Comparison of ENCODE assay signal across 29 cellular contexts in the genomic region with DNA sequence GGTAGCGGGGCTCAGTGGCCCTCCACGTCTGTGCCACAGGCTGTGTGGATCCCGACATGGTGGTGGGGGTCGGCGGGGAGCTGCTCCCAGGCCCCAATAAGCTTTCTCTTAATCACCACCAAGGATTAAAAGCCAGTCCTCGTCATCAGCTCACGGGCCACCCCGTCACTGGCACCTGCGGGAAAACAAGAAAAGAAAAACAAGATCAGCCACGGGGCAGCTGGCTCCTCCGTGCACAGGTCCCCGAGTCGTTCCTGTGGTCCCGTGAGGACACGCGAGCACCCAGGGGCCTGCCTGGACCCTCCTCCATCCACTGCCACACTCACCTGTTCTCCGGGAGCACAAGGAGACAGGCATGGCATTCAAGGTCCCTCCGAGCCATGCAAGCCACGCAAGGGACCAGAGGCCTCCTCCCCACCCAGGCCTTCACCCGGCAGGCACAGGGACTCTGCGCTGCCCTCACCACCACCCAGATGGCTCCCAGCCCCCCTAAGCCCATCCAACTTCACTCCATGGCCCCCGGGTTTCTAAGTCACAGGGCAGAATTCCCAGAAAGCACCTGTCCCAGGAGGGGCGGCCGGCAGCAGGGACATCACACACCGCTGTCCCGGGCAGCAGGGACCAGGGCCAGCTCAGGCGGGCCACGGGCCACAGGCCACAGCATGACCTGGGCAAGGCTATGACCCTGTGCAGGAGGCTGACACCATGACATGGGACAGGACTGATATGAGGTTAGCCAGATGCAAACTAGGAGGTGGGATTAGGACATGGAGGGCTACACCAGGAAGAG.
A peak's percentile ranks its signal among the peaks of the same experiment; 100 is the strongest.
DNase-seq lines count a peak whose midpoint lies in the region; ATAC-seq, FAIRE-seq and TF ChIP-seq lines count a peak whose summit lies in the region.
"Had no signal": no experiment of that assay in that cellular context is flagged by ENCODE, and none has a peak within 500 bp of the region (broad histone marks: within the 10 kb centered on the region; RNA-seq: fewer than 3 reads in every experiment).

No MANE protein-coding gene starts in this region.

- H3K27me3 ChIP-seq in CD8-positive, alpha-beta T cell (ENCODE audit: insufficient read depth, low read length), result no peaks in the 10 kb centered on the region
- H3K27me3 ChIP-seq in ectodermal cell (ENCODE audit: control insufficient read depth, insufficient read depth, low read length, poor library complexity, severe bottlenecking), result no peaks in the 10 kb centered on the region
- H3K27me3 ChIP-seq: left lung, neural progenitor cell, tibial nerve had no signal

- H3K9me3 Mint-ChIP-seq in CD8-positive, alpha-beta T cell, result no peaks in the 10 kb centered on the region
- H3K9me3 Mint-ChIP-seq: neural progenitor cell; stimulated activated naive CD8-positive, alpha-beta T cell treated with anti-CD3 and anti-CD28 coated beads, Interleukin-15, Interleukin-2, amounts not matched to agents 100 ng/mL and 50 ng/mL, for 24 hours; T-helper 2 cell treated with Interferon-gamma antibody and Interleukin-4, amounts not matched to agents 5 μg/mL and 100 μg/mL, for 36 hours had no signal

- no peak overlapping the region for H3K4me3 ChIP-seq in CD8-positive, alpha-beta T cell (ENCODE audit: low read depth, low read length)
- no peak overlapping the region for H3K4me3 ChIP-seq in ectodermal cell (ENCODE audit: insufficient read depth, low read depth, low read length)
- H3K4me3 ChIP-seq in retinal pigment epithelial cell (ENCODE audit: low read length), result no peak overlapping the region
- H3K4me3 ChIP-seq: left lung, mucosa of descending colon, neural progenitor cell, psoas muscle, smooth muscle cell, tibial nerve had no signal

- H3K27ac ChIP-seq in CD8-positive, alpha-beta T cell (ENCODE audit: low read depth, low read length), result no peak overlapping the region
- H3K27ac ChIP-seq in ectodermal cell (ENCODE audit: insufficient read depth, low read depth, low read length, poor library complexity, severe bottlenecking), result peak overlapping the region; percentile 8
- H3K27ac ChIP-seq: epithelial cell of prostate, HL-60, left lung, neural progenitor cell, psoas muscle had no signal

- WGBS in ectodermal cell, 2 experiments, result 94 to 95% methylated on average over 28 of the region's 28 CpGs

- FAIRE-seq in HTR-8/SVneo (lab: Jason Lieb, UNC), result peak; percentile 13
- FAIRE-seq: bronchial epithelial cell, H1, RCC 7860 had no signal

- in situ Hi-C loops in KBM-7 (cut with MboI; ENCODE audit: low pct_unique_long_range_greater_than_20kb, low sequenced_read_pairs), result no loop called here

- TF ChIP-seq CTCF in CD8-positive, alpha-beta T cell (IDR thresholded peaks at IDR 0.05), result no peak
- TF ChIP-seq CTCF in retinal pigment epithelial cell (conservative IDR thresholded peaks at IDR 0.05; ENCODE audit: low read depth, low read length), result no peak
- no peak for TF ChIP-seq CTCF in omental fat pad (IDR thresholded peaks at IDR 0.05)

- H3K36me3 Mint-ChIP-seq in CD8-positive, alpha-beta T cell, result peaks cover 16% of the 10 kb centered on the region

- intact Hi-C loops in CD8-positive, alpha-beta T cell (cut with DNase I, micrococcal nuclease), result no loop called here
- intact Hi-C loops in posterior cingulate gyrus (cut with DNase I), result no loop called here

- peaks cover 16% of the 10 kb centered on the region for H3K4me1 ChIP-seq in CD8-positive, alpha-beta T cell (ENCODE audit: insufficient read depth, low read length)
- H3K4me1 ChIP-seq in ectodermal cell (ENCODE audit: control insufficient read depth, insufficient read depth, low read length), result peaks cover 12% of the 10 kb centered on the region

- no peaks in the 10 kb centered on the region for H3K27me3 Mint-ChIP-seq in CD8-positive, alpha-beta T cell (ENCODE audit: low read depth)
- H3K27me3 Mint-ChIP-seq: stimulated activated naive CD8-positive, alpha-beta T cell treated with anti-CD3 and anti-CD28 coated beads, Interleukin-15, Interleukin-2, amounts not matched to agents 100 ng/mL and 50 ng/mL, for 24 hours had no signal

- H3K9me3 ChIP-seq in CD8-positive, alpha-beta T cell (ENCODE audit: low read length), result no peaks in the 10 kb centered on the region
- no peaks in the 10 kb centered on the region for H3K9me3 ChIP-seq in ectodermal cell (ENCODE audit: control insufficient read depth, low read length)
- H3K9me3 ChIP-seq: left lung, mucosa of descending colon, psoas muscle, SK-N-SH, tibial nerve had no signal

- H3K4me3 Mint-ChIP-seq in CD8-positive, alpha-beta T cell, result no peak overlapping the region
- H3K4me3 Mint-ChIP-seq: neural progenitor cell; stimulated activated naive CD8-positive, alpha-beta T cell treated with anti-CD3 and anti-CD28 coated beads, Interleukin-15, Interleukin-2, amounts not matched to agents 100 ng/mL and 50 ng/mL, for 24 hours; T-helper 2 cell treated with Interferon-gamma antibody and Interleukin-4, amounts not matched to agents 5 μg/mL and 100 μg/mL, for 36 hours had no signal

- peaks cover 52% of the 10 kb centered on the region for H3K4me1 Mint-ChIP-seq in CD8-positive, alpha-beta T cell (ENCODE audit: low read depth)

- no peaks in the 10 kb centered on the region for H3K36me3 ChIP-seq in CD8-positive, alpha-beta T cell (ENCODE audit: insufficient read depth, low read length)
- no peaks in the 10 kb centered on the region for H3K36me3 ChIP-seq in ectodermal cell (ENCODE audit: control insufficient read depth, insufficient read depth, low read length)
- H3K36me3 ChIP-seq: neural progenitor cell had no signal

- CTCF ChIA-PET in CD8-positive, alpha-beta T cell (lab: Charles Lee), result interaction anchor here (1.0 to 1.5 kb wide), 2 partner anchors 9 to 29 kb away, joined by 3 to 6 read pairs; no protein-coding TSS in a partner anchor

- peak overlapping the region; percentile 66 for H3K27ac Mint-ChIP-seq in CD8-positive, alpha-beta T cell
- H3K27ac Mint-ChIP-seq: neural progenitor cell; T-helper 2 cell treated with Interferon-gamma antibody and Interleukin-4, amounts not matched to agents 5 μg/mL and 100 μg/mL, for 36 hours had no signal

- ATAC-seq in CD8-positive, alpha-beta T cell, result no peak
- ATAC-seq in HG02938 (IDR thresholded peaks at IDR 0.05; ENCODE audit: unreplicated experiment) (no peak), omental fat pad (ENCODE audit: low FRiP score) (no peak)
- ATAC-seq: left lung, mucosa of descending colon, psoas muscle had no signal

- POLR2A ChIA-PET in CD8-positive, alpha-beta T cell (lab: Charles Lee), result no interaction called here

- no peak for DNase-seq in CD8-positive, alpha-beta T cell
- no peak for DNase-seq in HTR-8/SVneo (ENCODE audit: insufficient read length, low spot score)
- peak; percentile 76 for DNase-seq in retinal pigment epithelial cell (ENCODE audit: low read depth)
- no peak for DNase-seq in KBM-7
- no peak for DNase-seq in posterior cingulate gyrus
- no peak for DNase-seq in omental fat pad (ENCODE audit: low spot score)
- DNase-seq: activated CD4-positive, alpha-beta T cell treated with anti-CD3 and anti-CD28 coated beads, Interleukin-2, amount 50 U/mL, for 4 hours; activated CD8-positive, alpha-beta memory T cell treated with anti-CD3 and anti-CD28 coated beads, Interleukin-2, amount 50 U/mL, for 48 hours; activated effector memory CD4-positive, alpha-beta T cell treated with anti-CD3 and anti-CD28 coated beads, Interleukin-2, amount 50 U/mL, for 16 hours; COR-L47; left lung; mucosa of descending colon; NCI-H1417 treated with DMSO at 0.1 percent for 48 hours; NCI-H524 treated with DMSO at 0.1 percent for 48 hours; SK-N-SH; stimulated activated CD4-positive, alpha-beta T cell treated with anti-CD3 and anti-CD28 coated beads, Interleukin-4, amount 100 ng/mL, for 1 hour had no signal
